ENCODE assay signal across 20 cellular contexts in genomic region chr15:58777107-58777506, GRCh38. TPM values are rescaled to one million over a fixed set of nuclear protein-coding genes. Genes with fewer than 3 reads are reported as not detected.
DNase-seq lines count a peak whose midpoint lies in the region; ATAC-seq, FAIRE-seq and TF ChIP-seq lines count a peak whose summit lies in the region.
"Had no signal": no experiment of that assay in that cellular context is flagged by ENCODE, and none has a peak within 500 bp of the region (broad histone marks: within the 10 kb centered on the region; RNA-seq: fewer than 3 reads in every experiment).

No MANE protein-coding gene starts in this region.

- peak; percentile 73 for FAIRE-seq in GM12892 (lab: Jason Lieb, UNC)
- no peak for FAIRE-seq in K562 (lab: Jason Lieb, UNC)

- POLR2A ChIA-PET in K562 (lab: Yijun Ruan, JAX), result interaction anchor here (0.9 kb wide), 1 partner anchor 17 kb away, joined by 4 read pairs; no protein-coding TSS in a partner anchor

- H3K4me2 ChIP-seq in K562 (ENCODE audit: insufficient read depth, low read length), result no peak overlapping the region
- H3K4me2 ChIP-seq: hepatocyte had no signal

- H3K9me3 ChIP-seq in K562 (replicated peaks; ENCODE audit: control insufficient read depth, insufficient read depth, low read depth, low read length) (no peaks in the 10 kb centered on the region), prostate gland (no peaks in the 10 kb centered on the region), tibial artery (no peaks in the 10 kb centered on the region)
- H3K9me3 ChIP-seq: left lung, vagina had no signal

- peaks cover 19 to 40% of the 10 kb centered on the region in 2 experiments; a peak in 4 of 5 replicates for H3K4me1 ChIP-seq in K562 (replicated peaks in 1 of 2; ENCODE audit: control insufficient read depth in 2 of 2, insufficient read depth in 2 of 2, low read length in 2 of 2)
- H3K4me1 ChIP-seq in prostate gland (replicated peaks), result peaks cover 3% of the 10 kb centered on the region
- H3K4me1 ChIP-seq in tibial artery, result peaks cover 0 to 55% (median 10%) of the 10 kb centered on the region in 4 donors

- no peak overlapping the region for H3K9ac ChIP-seq in K562 (ENCODE audit: insufficient read depth in 1 of 2, low read depth in 2 of 2, low read length in 2 of 2)

- H3K9me1 ChIP-seq in K562 (ENCODE audit: control insufficient read depth, insufficient read depth, low read length), result no peaks in the 10 kb centered on the region

- DNase-seq in GM12892 (ENCODE audit: insufficient read length) (no peak), K562 (ENCODE audit: extremely low read depth in 1 of 4, low spot score in 3 of 4) (no peak), NCI-H146 treated with DMSO at 0.1 percent for 48 hours (lab: John Stamatoyannopoulos, UW; ENCODE audit: unreplicated experiment) (no peak), prostate gland (ENCODE audit: low spot score) (no peak), kidney tubule cell (ENCODE audit: low spot score) (no peak), tibial artery (no peak)
- DNase-seq: activated CD4-positive, alpha-beta T cell treated with anti-CD3 and anti-CD28 coated beads for 4 hours; activated T-cell treated with anti-CD3 and anti-CD28 coated beads, Interleukin-2, amount 50 U/mL, for 24 hours; AML-193; amygdala; cortex of kidney; left lung; naive thymus-derived CD4-positive, alpha-beta T cell; NCI-H1930; NCI-H69 had no signal

- WGBS in K562 (ENCODE audit: insufficient coverage, low coverage, missing lambda C conversion rate), result 79% methylated on average over 4 of the region's 4 CpGs
- 90% methylated on average over 4 of the region's 4 CpGs for WGBS in prostate gland

- no peak overlapping the region for H3K27ac ChIP-seq in K562 (ENCODE audit: extremely low read depth, low read depth, low read length)
- no peak overlapping the region for H3K27ac ChIP-seq in prostate gland
- no peak overlapping the region for H3K27ac ChIP-seq in tibial artery
- H3K27ac ChIP-seq: hepatocyte, left lung, vagina had no signal

- intact Hi-C loops in K562 (cut with micrococcal nuclease), result no loop called here
- intact Hi-C loops in prostate gland (cut with DNase I), result no loop called here
- intact Hi-C loops in tibial artery (cut with DNase I; ENCODE audit: low total_unique reads), result no loop called here

- TF ChIP-seq RAD21 in K562 (CRISPR knock-in tag; conservative IDR thresholded peaks at IDR 0.05 in 1 of 2, IDR thresholded peaks at IDR 0.05 in 1 of 2), result no peak

- H3K79me2 ChIP-seq in K562 (ENCODE audit: control insufficient read depth, insufficient read depth, low read length), result peaks cover 85% of the 10 kb centered on the region

- TF ChIP-seq CTCF in K562 (IDR thresholded peaks at IDR 0.05 in 2 of 3, conservative IDR thresholded peaks at IDR 0.05 in 1 of 3; ENCODE audit: insufficient read depth in 2 of 3, low read depth in 1 of 3, low read length in 3 of 3) (no peak), prostate gland (IDR thresholded peaks at IDR 0.05) (no peak), tibial artery (IDR thresholded peaks at IDR 0.05) (no peak)

- no peak for TF ChIP-seq POLR2A in GM12892 (IDR thresholded peaks at IDR 0.05; ENCODE audit: low read depth, low read length)
- TF ChIP-seq POLR2A in K562 (conservative IDR thresholded peaks at IDR 0.05), result no peak
- TF ChIP-seq POLR2A in prostate gland (IDR thresholded peaks at IDR 0.05), result no peak

- H3K27me3 ChIP-seq in K562 (ENCODE audit: control insufficient read depth in 2 of 2, insufficient read depth in 2 of 2, low read length in 2 of 2) (no peaks in the 10 kb centered on the region), prostate gland (replicated peaks; ENCODE audit: insufficient read depth) (no peaks in the 10 kb centered on the region), tibial artery (no peaks in the 10 kb centered on the region)
- H3K27me3 ChIP-seq: hepatocyte, left lung, vagina had no signal

- no TSS peak for BruUV-seq in K562 (replicated peaks; lab: Mats Ljungman, UMichigan)

- no peak overlapping the region for H2AFZ ChIP-seq in K562 (ENCODE audit: low read depth, low read length)
- H2AFZ ChIP-seq: hepatocyte had no signal

- H3K36me3 ChIP-seq in K562 (ENCODE audit: control insufficient read depth, insufficient read depth, low read length) (no peaks in the 10 kb centered on the region; the same call in 2 of the 3 replicates), prostate gland (no peaks in the 10 kb centered on the region), tibial artery (no peaks in the 10 kb centered on the region)
- H3K36me3 ChIP-seq: vagina had no signal

- CTCF ChIA-PET in K562 (lab: Yijun Ruan, JAX; ENCODE audit: low intra/inter-chr PET ratio), result interaction anchor here (0.6 kb wide), 1 partner anchor 470 kb away, joined by 3 read pairs; no protein-coding TSS in a partner anchor

- in situ Hi-C loops in K562 (cut with MboI), result no loop called here

- H3K4me3 ChIP-seq in K562, result no peak overlapping the region
- H3K4me3 ChIP-seq in prostate gland, result no peak overlapping the region
- H3K4me3 ChIP-seq in tibial artery, result no peak overlapping the region
- H3K4me3 ChIP-seq: hepatocyte, left lung, vagina had no signal

- H4K20me1 ChIP-seq in K562 (replicated peaks; ENCODE audit: control insufficient read depth, insufficient read depth, low read length), result peaks cover 3% of the 10 kb centered on the region; the same call in 1 of the 2 replicates

- no peak for TF ChIP-seq EP300 in K562 (IDR thresholded peaks at IDR 0.05; ENCODE audit: low read length)

- peak; percentile 53 for ATAC-seq in GM19397 (IDR thresholded peaks at IDR 0.05; ENCODE audit: unreplicated experiment)
- ATAC-seq in HG03135 (IDR thresholded peaks at IDR 0.05; ENCODE audit: unreplicated experiment), result peak; percentile 63
- ATAC-seq in K562, result no peak
- ATAC-seq: esophagus mucosa; left lung; naive thymus-derived CD4-positive, alpha-beta T cell had no signal

TF ChIP-seq in K562, 482 proteins besides CTCF, POLR2A, EP300 and RAD21:
- TF ChIP-seq DACH1 (IDR thresholded peaks at IDR 0.05; ENCODE audit: partially characterized antibody) (peak; percentile 62), MED1 (CRISPR knock-in tag; IDR thresholded peaks at IDR 0.05; ENCODE audit: borderline replicate concordance) (no peak)
TF ChIP-seq in K562: peak in this region for 1.

RNA-seq across cellular contexts. Expression of gene MINDY2, which starts 6.0 kb away (rescaled TPM):
- polyA plus RNA-seq in GM12892 (2012; ENCODE audit: missing spikeins), result 4.2 TPM
- total RNA-seq in K562 (2011; cell fraction: chromatin; rRNA removed; ENCODE audit: low replicate concordance), result 23.4 and 26.8 TPM in 2 replicates
- 8.7 and 12.1 TPM in 2 replicates for total RNA-seq in K562 (2011; cell fraction: nucleolus; rRNA removed)
- 12.0 and 18.9 TPM in 2 replicates for total RNA-seq in K562 (2011; cell fraction: nucleoplasm; rRNA removed)
- total RNA-seq in K562 (2014; rRNA removed) (5.7 and 9.3 TPM in 2 replicates), K562 (2014; rRNA removed; fragmentation: Illumina TruSeq; extraction: Trizol) (12.5 and 12.6 TPM in 2 replicates), K562 (2015; rRNA removed; fragmentation: Illumina TruSeq; extraction: Trizol) (10.1 and 11.7 TPM in 2 replicates), K562 (2021) (9.9 and 12.1 TPM in 2 replicates), prostate gland (10 to 100 TPM; 14.3 to 22.9 TPM)
- polyA plus RNA-seq in K562 (2011; rRNA removed) (14.5 and 15.3 TPM in 2 replicates), K562 (2014; fragmentation: Illumina TruSeq; extraction: Trizol) (5.7 and 7.2 TPM in 2 replicates), K562 (2014; fragmentation: Nextera tagmentation; extraction: Ambion mirVana) (1 to 10 TPM; 2.4 to 3.8 TPM), K562 (2014; rRNA removed) (4.0 and 4.9 TPM in 2 replicates)
- polyA plus RNA-seq in K562 (2011; cell fraction: cytosol; rRNA removed), result 3.6 and 4.5 TPM in 2 replicates
- polyA plus RNA-seq in K562 (2011; cell fraction: nucleus; rRNA removed), result 5.6 and 6.6 TPM in 2 replicates
- 5.9 and 8.9 TPM in 2 replicates for polyA plus RNA-seq in K562 (2012)
- 39.5 and 52.5 TPM in 2 replicates for polyA minus RNA-seq in K562 (2011; rRNA and poly(A)+ RNA removed)
- 12.9 and 22.1 TPM in 2 replicates for polyA minus RNA-seq in K562 (2011; cell fraction: cytosol; rRNA and poly(A)+ RNA removed)
- 10.1 and 15.7 TPM in 2 replicates for polyA minus RNA-seq in K562 (2011; cell fraction: nucleus; rRNA and poly(A)+ RNA removed)

RNA-seq across cellular contexts. Expression of gene ADAM10, which starts 27.6 kb away (rescaled TPM):
- 55.8 TPM for polyA plus RNA-seq in GM12892 (2012; ENCODE audit: missing spikeins)
- 130 and 336 TPM in 2 replicates for total RNA-seq in K562 (2011; cell fraction: chromatin; rRNA removed; ENCODE audit: low replicate concordance)
- total RNA-seq in K562 (2011; cell fraction: nucleolus; rRNA removed), result 99.7 and 127 TPM in 2 replicates
- total RNA-seq in K562 (2011; cell fraction: nucleoplasm; rRNA removed), result 159 and 204 TPM in 2 replicates
- total RNA-seq in K562 (2014; rRNA removed) (75.8 and 77.6 TPM in 2 replicates), K562 (2014; rRNA removed; fragmentation: Illumina TruSeq; extraction: Trizol) (55.4 and 67.1 TPM in 2 replicates), K562 (2015; rRNA removed; fragmentation: Illumina TruSeq; extraction: Trizol) (47.8 and 53.9 TPM in 2 replicates), K562 (2021) (76.9 and 87.1 TPM in 2 replicates), prostate gland (10 to 100 TPM; 74.4 to 95.0 TPM)
- polyA plus RNA-seq in K562 (2011; rRNA removed) (128 and 152 TPM in 2 replicates), K562 (2014; fragmentation: Illumina TruSeq; extraction: Trizol) (57.3 and 62.8 TPM in 2 replicates), K562 (2014; fragmentation: Nextera tagmentation; extraction: Ambion mirVana) (10 to 100 TPM; 11.9 to 14.0 TPM), K562 (2014; rRNA removed) (59.9 and 68.8 TPM in 2 replicates)
- polyA plus RNA-seq in K562 (2011; cell fraction: cytosol; rRNA removed), result 38.4 and 51.8 TPM in 2 replicates
- 44.2 and 50.4 TPM in 2 replicates for polyA plus RNA-seq in K562 (2011; cell fraction: nucleus; rRNA removed)
- polyA plus RNA-seq in K562 (2012), result 87.7 and 112 TPM in 2 replicates
- polyA minus RNA-seq in K562 (2011; rRNA and poly(A)+ RNA removed), result 238 and 267 TPM in 2 replicates
- 69.0 and 93.3 TPM in 2 replicates for polyA minus RNA-seq in K562 (2011; cell fraction: cytosol; rRNA and poly(A)+ RNA removed)
- polyA minus RNA-seq in K562 (2011; cell fraction: nucleus; rRNA and poly(A)+ RNA removed), result 76.6 and 134 TPM in 2 replicates
